ENCODE assay signal across 8 cellular contexts in genomic region chr6:113856571-113857564, GRCh38. TPM values are rescaled to one million over a fixed set of nuclear protein-coding genes. Genes with fewer than 3 reads are reported as not detected.
DNase-seq lines count a peak whose midpoint lies in the region; ATAC-seq and TF ChIP-seq lines count a peak whose summit lies in the region.

A gene with protein sequence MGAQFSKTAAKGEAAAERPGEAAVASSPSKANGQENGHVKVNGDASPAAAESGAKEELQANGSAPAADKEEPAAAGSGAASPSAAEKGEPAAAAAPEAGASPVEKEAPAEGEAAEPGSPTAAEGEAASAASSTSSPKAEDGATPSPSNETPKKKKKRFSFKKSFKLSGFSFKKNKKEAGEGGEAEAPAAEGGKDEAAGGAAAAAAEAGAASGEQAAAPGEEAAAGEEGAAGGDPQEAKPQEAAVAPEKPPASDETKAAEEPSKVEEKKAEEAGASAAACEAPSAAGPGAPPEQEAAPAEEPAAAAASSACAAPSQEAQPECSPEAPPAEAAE (plus strand): TSS chr6:113857345. CDS start chr6:113857746, 401 bp downstream.

- DNase-seq in NOMO-1 treated with DMSO at 0.1 percent for 48 hours (lab: John Stamatoyannopoulos, UW; ENCODE audit: unreplicated experiment) (peak; percentile 79), adrenal gland (peak; percentile 38 to 86 (median 65)), Right ventricle myocardium inferior (ENCODE audit: missing footprints) (peak; percentile 90), non-pigmented ciliary epithelial cell (ENCODE audit: low read depth) (peak; percentile 73)
- no peak for DNase-seq in effector CD4-positive, alpha-beta T cell

- H3K36me3 ChIP-seq in ES-I3 (ENCODE audit: insufficient read depth, low read length) (no peaks in the 10 kb centered on the region), HUES48 (ENCODE audit: control insufficient read depth, insufficient read depth, low read length) (peaks cover 12% of the 10 kb centered on the region), adrenal gland (replicated peaks in 1 of 2) (no peaks in the 10 kb centered on the region)

- H3K9ac ChIP-seq in ES-I3 (ENCODE audit: low read depth, low read length) (peak within 1 kb of the TSS; percentile 98), HUES48 (ENCODE audit: low read depth, low read length) (peak within 1 kb of the TSS; percentile 100)

- peak within 1 kb of the TSS; percentile 100 for H3K4me3 ChIP-seq in HUES48 (ENCODE audit: low read depth, low read length)
- H3K4me3 ChIP-seq in adrenal gland, result peak within 1 kb of the TSS in 3 of 4 donors; percentile 39 to 70 (median 68)

- ATAC-seq in GM21515 (IDR thresholded peaks at IDR 0.05; ENCODE audit: unreplicated experiment) (peak; percentile 43), Right ventricle myocardium inferior (peak; percentile 70)

- peak within 1 kb of the TSS; percentile 98 for H3K27ac ChIP-seq in HUES48 (ENCODE audit: low read depth, low read length)
- peak within 1 kb of the TSS; percentile 66 to 91 (median 84) for H3K27ac ChIP-seq in adrenal gland

- peaks cover 43% of the 10 kb centered on the region for H3K27me3 ChIP-seq in HUES48 (ENCODE audit: control insufficient read depth, insufficient read depth, low read length)
- H3K27me3 ChIP-seq in adrenal gland, result peaks cover 6% of the 10 kb centered on the region

- H3K9me3 ChIP-seq in ES-I3 (ENCODE audit: control insufficient read depth, insufficient read depth, low read length) (no peaks in the 10 kb centered on the region), HUES48 (ENCODE audit: control insufficient read depth, insufficient read depth, low read length) (no peaks in the 10 kb centered on the region), adrenal gland (replicated peaks in 1 of 3) (no peaks in the 10 kb centered on the region)

- no peak for TF ChIP-seq CTCF in adrenal gland (IDR thresholded peaks at IDR 0.05)

- TF ChIP-seq POLR2A in adrenal gland (IDR thresholded peaks at IDR 0.05), result peak in 1 of 2 donors; percentile 46

- WGBS in adrenal gland, 4 donors, result 2 to 3% (median 2%) methylated on average over 43 to 50 of the region's 50 CpGs

- H3K4me1 ChIP-seq in ES-I3 (ENCODE audit: insufficient read depth, low read length), result no peaks in the 10 kb centered on the region
- peaks cover 12% of the 10 kb centered on the region for H3K4me1 ChIP-seq in HUES48 (ENCODE audit: control insufficient read depth, insufficient read depth, low read length)
- peaks cover 8 to 23% of the 10 kb centered on the region in 2 donors for H3K4me1 ChIP-seq in adrenal gland (replicated peaks in 1 of 2)

- intact Hi-C loops in adrenal gland (cut with DNase I), result no loop called here
- intact Hi-C loops in Right ventricle myocardium inferior (cut with DNase I), result loop anchor here (5.0 to 10.0 kb wide), 8 partner anchors 50 to 982 kb away; no protein-coding TSS in a partner anchor

RNA-seq across cellular contexts. Expression of the gene that starts here (rescaled TPM):
- 10 to 100 TPM; 27.6 to 65.1 (median 42.5) TPM for total RNA-seq in adrenal gland
- 10 to 100 TPM in 2 of 3 donors, 1 to 10 TPM in 1; 8.7 to 12.8 (median 12.3) TPM for polyA plus RNA-seq in adrenal gland
- total RNA-seq in Right ventricle myocardium inferior, result 28.4 TPM
